ENCODE assay signal across 12 cellular contexts in genomic region chr16:971582-971905, GRCh38. TPM values are rescaled to one million over a fixed set of nuclear protein-coding genes. Genes with fewer than 3 reads are reported as not detected.
A peak's percentile ranks its signal among the peaks of the same experiment; 100 is the strongest.
DNase-seq lines count a peak whose midpoint lies in the region; ATAC-seq, FAIRE-seq and TF ChIP-seq lines count a peak whose summit lies in the region.
"Had no signal": no experiment of that assay in that cellular context is flagged by ENCODE, and none has a peak within 500 bp of the region (broad histone marks: within the 10 kb centered on the region; RNA-seq: fewer than 3 reads in every experiment).

No MANE protein-coding gene starts in this region.

- BruUV-seq in K562 (replicated peaks; lab: Mats Ljungman, UMichigan), result no TSS peak

- WGBS in K562 (ENCODE audit: insufficient coverage, low coverage, missing lambda C conversion rate), result 54% methylated on average over 5 of the region's 5 CpGs

- H3K36me3 ChIP-seq in BLaER1, result peaks cover 15% of the 10 kb centered on the region
- no peaks in the 10 kb centered on the region for H3K36me3 ChIP-seq in H7 (replicated peaks; ENCODE audit: control insufficient read depth, insufficient read depth, low read length)
- H3K36me3 ChIP-seq in K562 (ENCODE audit: control insufficient read depth, insufficient read depth, low read length), result no peaks in the 10 kb centered on the region; the same call in 2 of the 3 replicates

- H3K4me1 Mint-ChIP-seq in natural killer cell treated with Interleukin-12 subunit alpha and Interleukin-12 subunit beta and Interleukin-15 and Interleukin-18, amount 100 ng/mL, for 72 hours (ENCODE audit: low read depth in 2 of 2), result peaks cover 9 to 17% of the 10 kb centered on the region in 2 donors

- in situ Hi-C loops in K562 (cut with MboI), result no loop called here

- intact Hi-C loops in K562 (cut with micrococcal nuclease), result no loop called here

- H3K9me3 ChIP-seq in BLaER1 (no peaks in the 10 kb centered on the region), K562 (replicated peaks; ENCODE audit: control insufficient read depth, insufficient read depth, low read depth, low read length) (no peaks in the 10 kb centered on the region; the same call in 1 of the 2 replicates)
- H3K9me3 ChIP-seq: SJSA1 had no signal

- TF ChIP-seq POLR2A in K562 (conservative IDR thresholded peaks at IDR 0.05), result no peak

- FAIRE-seq in K562 (lab: Jason Lieb, UNC), result no peak
- FAIRE-seq: GM12892 had no signal

- no peak for TF ChIP-seq EP300 in K562 (IDR thresholded peaks at IDR 0.05; ENCODE audit: low read length)

- H3K27me3 ChIP-seq in BLaER1 (peaks cover 43% of the 10 kb centered on the region), H7 (ENCODE audit: control insufficient read depth, insufficient read depth, low read length) (peaks cover 6% of the 10 kb centered on the region), K562 (ENCODE audit: control insufficient read depth in 2 of 2, insufficient read depth in 2 of 2, low read length in 2 of 2) (peaks cover 35 to 56% of the 10 kb centered on the region in 2 experiments)

- H4K20me1 ChIP-seq in BLaER1, result peaks cover 20% of the 10 kb centered on the region
- H4K20me1 ChIP-seq in K562 (replicated peaks; ENCODE audit: control insufficient read depth, insufficient read depth, low read length), result peaks cover 7% of the 10 kb centered on the region; the same call in 1 of the 2 replicates

- H3K27ac ChIP-seq in BLaER1 (no peak overlapping the region), K562 (ENCODE audit: extremely low read depth, low read depth, low read length) (no peak overlapping the region)
- H3K27ac ChIP-seq: SJSA1 had no signal

- H3K79me2 ChIP-seq in K562 (ENCODE audit: control insufficient read depth, insufficient read depth, low read length), result 0 out of 3 replicates have a peak, but pooled peaks cover 8% of the 10 kb centered on the region

- H3K27ac Mint-ChIP-seq in natural killer cell treated with Interleukin-12 subunit alpha and Interleukin-12 subunit beta and Interleukin-15 and Interleukin-18, amount 100 ng/mL, for 72 hours, result peak overlapping the region in 1 of 2 donors; percentile 61
- H3K27ac Mint-ChIP-seq: activated CD4-positive, alpha-beta memory T cell treated with anti-CD3 and anti-CD28 coated beads, Interleukin-2, amount 10 ng/mL, durations not matched to agents 7 days and 5 days had no signal

- H3K4me3 ChIP-seq in BLaER1 (peak overlapping the region; percentile 94; the same call in 1 of the 2 replicates), H7 (ENCODE audit: insufficient read depth, low read depth, low read length) (peak overlapping the region; percentile 50), K562 (no peak overlapping the region)

- POLR2A ChIA-PET in K562 (lab: Yijun Ruan, JAX), result no interaction called here

- no peaks in the 10 kb centered on the region for H3K9me3 Mint-ChIP-seq in natural killer cell treated with Interleukin-12 subunit alpha and Interleukin-12 subunit beta and Interleukin-15 and Interleukin-18, amount 100 ng/mL, for 72 hours
- H3K9me3 Mint-ChIP-seq: activated CD4-positive, alpha-beta memory T cell treated with anti-CD3 and anti-CD28 coated beads, Interleukin-2, amount 10 ng/mL, durations not matched to agents 7 days and 5 days had no signal

- no peak for TF ChIP-seq CTCF in K562 (IDR thresholded peaks at IDR 0.05 in 2 of 3, conservative IDR thresholded peaks at IDR 0.05 in 1 of 3; ENCODE audit: insufficient read depth in 2 of 3, low read depth in 1 of 3, low read length in 3 of 3)

- no peak overlapping the region for H2AFZ ChIP-seq in K562 (ENCODE audit: low read depth, low read length)

- no peak for TF ChIP-seq RAD21 in K562 (CRISPR knock-in tag; conservative IDR thresholded peaks at IDR 0.05 in 1 of 2, IDR thresholded peaks at IDR 0.05 in 1 of 2)

- no peak for ATAC-seq in K562
- no peak for ATAC-seq in natural killer cell treated with Interleukin-12 subunit alpha and Interleukin-12 subunit beta and Interleukin-15 and Interleukin-18, amount 100 ng/mL, for 72 hours
- no peak for ATAC-seq in HG03196 (IDR thresholded peaks at IDR 0.05; ENCODE audit: unreplicated experiment)

- H3K4me3 Mint-ChIP-seq in natural killer cell treated with Interleukin-12 subunit alpha and Interleukin-12 subunit beta and Interleukin-15 and Interleukin-18, amount 100 ng/mL, for 72 hours, result peak overlapping the region; percentile 71
- H3K4me3 Mint-ChIP-seq: activated CD4-positive, alpha-beta memory T cell treated with anti-CD3 and anti-CD28 coated beads, Interleukin-2, amount 10 ng/mL, durations not matched to agents 7 days and 5 days had no signal

- DNase-seq in H7 (no peak), K562 (ENCODE audit: extremely low read depth in 1 of 4, low spot score in 3 of 4) (no peak), NCI-H1105 (lab: John Stamatoyannopoulos, UW) (no peak), AG08395 (ENCODE audit: low spot score) (no peak), NCI-H1694 (lab: John Stamatoyannopoulos, UW) (no peak)
- no peak for DNase-seq in natural killer cell treated with Interleukin-12 subunit alpha and Interleukin-12 subunit beta and Interleukin-15 and Interleukin-18, amount 100 ng/mL, for 72 hours (ENCODE audit: low spot score)
- DNase-seq: NCI-H510A had no signal

- H3K27me3 Mint-ChIP-seq in natural killer cell treated with Interleukin-12 subunit alpha and Interleukin-12 subunit beta and Interleukin-15 and Interleukin-18, amount 100 ng/mL, for 72 hours, result no peaks in the 10 kb centered on the region

- peak overlapping the region; percentile 100 for H3K4me2 ChIP-seq in BLaER1
- 0 out of 2 replicates have a peak overlapping the region, but pooled peaks have one; percentile 61 for H3K4me2 ChIP-seq in K562 (ENCODE audit: insufficient read depth, low read length)

- H3K36me3 Mint-ChIP-seq in natural killer cell treated with Interleukin-12 subunit alpha and Interleukin-12 subunit beta and Interleukin-15 and Interleukin-18, amount 100 ng/mL, for 72 hours, result no peaks in the 10 kb centered on the region

- H3K9ac ChIP-seq in BLaER1 (no peak overlapping the region), K562 (ENCODE audit: insufficient read depth in 1 of 2, low read depth in 2 of 2, low read length in 2 of 2) (no peak overlapping the region)

- peaks cover 59% of the 10 kb centered on the region for H3K4me1 ChIP-seq in BLaER1
- peaks cover 4 to 53% of the 10 kb centered on the region in 2 experiments; a peak in 3 of 5 replicates for H3K4me1 ChIP-seq in K562 (replicated peaks in 1 of 2; ENCODE audit: control insufficient read depth in 2 of 2, insufficient read depth in 2 of 2, low read length in 2 of 2)

- no peaks in the 10 kb centered on the region for H3K9me1 ChIP-seq in K562 (ENCODE audit: control insufficient read depth, insufficient read depth, low read length)

- CTCF ChIA-PET in K562 (lab: Yijun Ruan, JAX; ENCODE audit: low intra/inter-chr PET ratio), result no interaction called here

RNA-seq across cellular contexts. Expression of gene LMF1, which starts 0.8 kb away (rescaled TPM):
- total RNA-seq in H7 (2014; rRNA removed; shearing (Covaris generic)), result 7.1 and 9.5 TPM in 2 replicates
- total RNA-seq in K562 (2011; cell fraction: chromatin; rRNA removed; ENCODE audit: low replicate concordance), result 10.7 and 19.1 TPM in 2 replicates
- 10.8 and 12.0 TPM in 2 replicates for total RNA-seq in K562 (2011; cell fraction: nucleolus; rRNA removed)
- total RNA-seq in K562 (2011; cell fraction: nucleoplasm; rRNA removed), result 11.5 and 12.0 TPM in 2 replicates
- total RNA-seq in K562 (2014; rRNA removed), result 0.64 and 0.86 TPM in 2 replicates
- total RNA-seq in K562 (2014; rRNA removed; fragmentation: Illumina TruSeq; extraction: Trizol), result 0.26 and 0.44 TPM in 2 replicates
- total RNA-seq in K562 (2015; rRNA removed; fragmentation: Illumina TruSeq; extraction: Trizol), result 0.41 and 0.47 TPM in 2 replicates
- 1.5 and 2.3 TPM in 2 replicates for total RNA-seq in K562 (2021)
- 1.0 and 1.5 TPM in 2 replicates for polyA plus RNA-seq in K562 (2011; rRNA removed)
- polyA plus RNA-seq in K562 (2011; cell fraction: cytosol; rRNA removed), result 1.7 and 3.2 TPM in 2 replicates
- polyA plus RNA-seq in K562 (2011; cell fraction: nucleus; rRNA removed), result 6.1 and 9.0 TPM in 2 replicates
- polyA plus RNA-seq in K562 (2012), result 1.1 and 4.6 TPM in 2 replicates
- 1.1 TPM in 1 of 2 replicates, not detected in the other for polyA plus RNA-seq in K562 (2014; fragmentation: Illumina TruSeq; extraction: Trizol)
- under 1 TPM; 0.11 TPM for polyA plus RNA-seq in K562 (2014; fragmentation: Nextera tagmentation; extraction: Ambion mirVana)
- 0.98 and 1.6 TPM in 2 replicates for polyA plus RNA-seq in K562 (2014; rRNA removed)
- 3.7 and 4.0 TPM in 2 replicates for polyA minus RNA-seq in K562 (2011; rRNA and poly(A)+ RNA removed)
- polyA minus RNA-seq in K562 (2011; cell fraction: cytosol; rRNA and poly(A)+ RNA removed), result 3.2 and 3.4 TPM in 2 replicates
- 5.8 and 7.9 TPM in 2 replicates for polyA minus RNA-seq in K562 (2011; cell fraction: nucleus; rRNA and poly(A)+ RNA removed)
- total RNA-seq in natural killer cell treated with Interleukin-12 subunit alpha and Interleukin-12 subunit beta and Interleukin-15 and Interleukin-18, amount 100 ng/mL, for 72 hours, result 10 to 100 TPM; 17.1 to 21.0 TPM

RNA-seq across cellular contexts. Expression of gene SOX8, which starts 10.0 kb away (rescaled TPM):
- total RNA-seq in H7 (2014; rRNA removed; shearing (Covaris generic)), result 10.0 and 12.8 TPM in 2 replicates
- 0.40 and 1.9 TPM in 2 replicates for total RNA-seq in K562 (2011; cell fraction: chromatin; rRNA removed; ENCODE audit: low replicate concordance)
- total RNA-seq in K562 (2011; cell fraction: nucleolus; rRNA removed), result 0.66 and 1.3 TPM in 2 replicates
- 0.37 and 0.38 TPM in 2 replicates for total RNA-seq in K562 (2011; cell fraction: nucleoplasm; rRNA removed)
- total RNA-seq in K562 (2014; rRNA removed), result not detected in 2 replicates
- total RNA-seq in K562 (2014; rRNA removed; fragmentation: Illumina TruSeq; extraction: Trizol), result not detected in 2 replicates
- total RNA-seq in K562 (2015; rRNA removed; fragmentation: Illumina TruSeq; extraction: Trizol), result not detected in 2 replicates
- total RNA-seq in K562 (2021), result 0.07 TPM in 2 replicates
- polyA plus RNA-seq in K562 (2011; rRNA removed), result 0.09 and 0.15 TPM in 2 replicates
- 0.15 and 0.40 TPM in 2 replicates for polyA plus RNA-seq in K562 (2011; cell fraction: cytosol; rRNA removed)
- polyA plus RNA-seq in K562 (2011; cell fraction: nucleus; rRNA removed), result 0.79 and 1.9 TPM in 2 replicates
- 0.04 TPM in 2 replicates for polyA plus RNA-seq in K562 (2012)
- polyA plus RNA-seq in K562 (2014; fragmentation: Illumina TruSeq; extraction: Trizol), result 0.04 TPM in 1 of 2 replicates, not detected in the other
- not detected for polyA plus RNA-seq in K562 (2014; fragmentation: Nextera tagmentation; extraction: Ambion mirVana)
- 0.11 and 0.15 TPM in 2 replicates for polyA plus RNA-seq in K562 (2014; rRNA removed)
- polyA minus RNA-seq in K562 (2011; rRNA and poly(A)+ RNA removed), result 0.06 TPM in 1 of 2 replicates, not detected in the other
- polyA minus RNA-seq in K562 (2011; cell fraction: cytosol; rRNA and poly(A)+ RNA removed), result not detected in 2 replicates
- 0.22 and 0.40 TPM in 2 replicates for polyA minus RNA-seq in K562 (2011; cell fraction: nucleus; rRNA and poly(A)+ RNA removed)
- total RNA-seq in natural killer cell treated with Interleukin-12 subunit alpha and Interleukin-12 subunit beta and Interleukin-15 and Interleukin-18, amount 100 ng/mL, for 72 hours, result under 1 TPM in 1 of 2 donors, not detected in 1; 0.20 TPM
